Comparison of ENCODE assay signal across 13 cellular contexts in the genomic region with DNA sequence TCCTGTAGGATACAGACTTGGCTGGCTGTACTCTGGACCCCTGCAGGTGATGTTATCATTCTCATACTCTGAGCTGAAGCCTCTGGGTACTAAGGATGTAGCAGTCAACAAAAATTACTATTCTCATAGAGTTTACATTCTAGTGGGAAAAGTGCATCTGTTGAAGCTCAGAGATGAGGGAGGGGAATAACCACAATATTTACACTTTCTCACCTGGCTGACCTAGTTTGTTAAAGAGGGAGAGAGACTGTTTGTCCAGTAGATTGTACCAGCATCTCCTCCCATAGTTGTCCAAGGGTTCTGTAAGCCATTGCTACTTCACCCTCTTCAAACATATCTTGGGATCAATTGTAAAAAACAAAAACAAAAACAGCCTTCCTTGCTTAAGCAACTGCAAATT. TPM values are rescaled to one million over a fixed set of nuclear protein-coding genes. Genes with fewer than 3 reads are reported as not detected.
DNase-seq lines count a peak whose midpoint lies in the region; ATAC-seq and TF ChIP-seq lines count a peak whose summit lies in the region.
"Had no signal": no experiment of that assay in that cellular context is flagged by ENCODE, and none has a peak within 500 bp of the region (broad histone marks: within the 10 kb centered on the region; RNA-seq: fewer than 3 reads in every experiment).

No MANE protein-coding gene starts in this region.

- H3K9me3 ChIP-seq in HUES64 (ENCODE audit: insufficient read depth, low read depth, low read length) (peaks cover 12% of the 10 kb centered on the region), ectodermal cell (ENCODE audit: control insufficient read depth, low read length) (peaks cover 9% of the 10 kb centered on the region), neutrophil (no peaks in the 10 kb centered on the region), gastrocnemius medialis (no peaks in the 10 kb centered on the region)

- H3K9ac ChIP-seq in HUES64 (ENCODE audit: low read depth, low read length), result no peak overlapping the region

- H3K36me3 ChIP-seq in HUES64 (ENCODE audit: insufficient read depth, low read length), result no peaks in the 10 kb centered on the region
- H3K36me3 ChIP-seq in ectodermal cell (ENCODE audit: control insufficient read depth, insufficient read depth, low read length), result peaks cover 3% of the 10 kb centered on the region
- H3K36me3 ChIP-seq in neutrophil, result no peaks in the 10 kb centered on the region
- no peaks in the 10 kb centered on the region for H3K36me3 ChIP-seq in gastrocnemius medialis

- TF ChIP-seq CTCF in neutrophil (IDR thresholded peaks at IDR 0.05) (no peak), gastrocnemius medialis (IDR thresholded peaks at IDR 0.05 in 4 of 5, conservative IDR thresholded peaks at IDR 0.05 in 1 of 5) (no peak)

- peaks cover 16% of the 10 kb centered on the region for H3K4me1 ChIP-seq in HUES64 (ENCODE audit: insufficient read depth, low read length)
- peaks cover 12% of the 10 kb centered on the region for H3K4me1 ChIP-seq in ectodermal cell (ENCODE audit: control insufficient read depth, insufficient read depth, low read length)
- H3K4me1 ChIP-seq in neutrophil (ENCODE audit: control insufficient read depth in 1 of 2, insufficient read depth in 1 of 2, low read depth in 1 of 2, low read length in 1 of 2), result peaks cover 23 to 39% of the 10 kb centered on the region in 2 experiments
- no peaks in the 10 kb centered on the region for H3K4me1 ChIP-seq in gastrocnemius medialis

- peak overlapping the region; percentile 7; the same call in 1 of the 2 replicates for H3K27ac ChIP-seq in HUES64 (ENCODE audit: low read depth, low read length)
- H3K27ac ChIP-seq in ectodermal cell (ENCODE audit: insufficient read depth, low read depth, low read length, poor library complexity, severe bottlenecking), result peak overlapping the region; percentile 56
- peak overlapping the region; percentile 81 for H3K27ac ChIP-seq in neutrophil
- no peak overlapping the region for H3K27ac ChIP-seq in gastrocnemius medialis

- ATAC-seq in HG03095 (IDR thresholded peaks at IDR 0.05; ENCODE audit: unreplicated experiment) (no peak), gastrocnemius medialis (no peak)
- ATAC-seq: K562 had no signal

- TF ChIP-seq POLR2A in gastrocnemius medialis (IDR thresholded peaks at IDR 0.05), result no peak

- H3K4me3 ChIP-seq in HUES64 (ENCODE audit: low read length), result no peak overlapping the region
- H3K4me3 ChIP-seq in ectodermal cell (ENCODE audit: insufficient read depth, low read depth, low read length), result no peak overlapping the region
- no peak overlapping the region for H3K4me3 ChIP-seq in neutrophil (ENCODE audit: low read depth in 1 of 2, low read length in 1 of 2)
- H3K4me3 ChIP-seq in gastrocnemius medialis, result no peak overlapping the region
- H3K4me3 ChIP-seq: K562 had no signal

- intact Hi-C loops in gastrocnemius medialis (cut with DNase I; ENCODE audit: low total_unique reads), result no loop called here

- DNase-seq in DMS53 treated with DMSO at 0.1 percent for 48 hours (lab: John Stamatoyannopoulos, UW; ENCODE audit: unreplicated experiment), result peak; percentile 7
- no peak for DNase-seq in GOT3 (lab: John Stamatoyannopoulos, UW)
- DNase-seq in gastrocnemius medialis, result no peak
- no peak for DNase-seq in activated CD8-positive, alpha-beta memory T cell treated with anti-CD3 and anti-CD28 coated beads for 24 hours
- DNase-seq: C1 segment of cervical spinal cord; CD4-positive, alpha-beta T cell; DND-41; GDM1 had no signal

- H3K27me3 ChIP-seq in HUES64 (ENCODE audit: insufficient read depth, low read length) (peaks cover 24% of the 10 kb centered on the region), ectodermal cell (ENCODE audit: control insufficient read depth, insufficient read depth, low read length, poor library complexity, severe bottlenecking) (no peaks in the 10 kb centered on the region), neutrophil (no peaks in the 10 kb centered on the region), gastrocnemius medialis (no peaks in the 10 kb centered on the region)

- in situ Hi-C loops in gastrocnemius medialis (cut with MboI; ENCODE audit: low sequenced_read_pairs in 4 of 4), result no loop called here

RNA-seq across cellular contexts. Expression of gene CHD1, which starts 33.8 kb away (rescaled TPM):
- polyA plus RNA-seq in HUES64 (2013, experiment 1 of 2), result 51.5 TPM
- polyA plus RNA-seq in HUES64 (2013, experiment 2 of 2), result 42.5 TPM
- polyA plus RNA-seq in ectodermal cell (2013, experiment 1 of 4), result 72.4 TPM
- polyA plus RNA-seq in ectodermal cell (2013, experiment 2 of 4), result 80.9 TPM
- polyA plus RNA-seq in ectodermal cell (2013, experiment 3 of 4), result 69.6 TPM
- 77.5 TPM for polyA plus RNA-seq in ectodermal cell (2013, experiment 4 of 4)
- total RNA-seq in gastrocnemius medialis, result 10 to 100 TPM; 25.0 to 44.3 (median 33.8) TPM

Comparison
In these comparisons a context has a peak if more than half of its experiments do, and no peak if none do; other contexts are left out.
1. H3K27ac ChIP-seq: peak in HUES64 (single experiment), ectodermal cell (single experiment) and neutrophil (single experiment); none in gastrocnemius medialis (0 of 4).